In genomic region chr6:1526689-1527088, GRCh38 we compare ENCODE assay signal across 12 cellular contexts.
DNase-seq lines count a peak whose midpoint lies in the region; ATAC-seq and TF ChIP-seq lines count a peak whose summit lies in the region.
"Had no signal": no experiment of that assay in that cellular context is flagged by ENCODE, and none has a peak within 500 bp of the region (broad histone marks: within the 10 kb centered on the region; RNA-seq: fewer than 3 reads in every experiment).

No MANE protein-coding gene starts in this region.

- no peak for ATAC-seq in effector memory CD8-positive, alpha-beta T cell (replicated peaks)
- ATAC-seq in natural killer cell treated with Interleukin-12 subunit alpha and Interleukin-12 subunit beta and Interleukin-15 and Interleukin-18, amount 100 ng/mL, for 72 hours = no peak
- no peak for ATAC-seq in HG02885 (IDR thresholded peaks at IDR 0.05; ENCODE audit: poor library complexity, unreplicated experiment)
- no peak for ATAC-seq in GM18498 (IDR thresholded peaks at IDR 0.05; ENCODE audit: unreplicated experiment)

- H3K27ac Mint-ChIP-seq in MCF 10A (ENCODE audit: low read depth, unreplicated experiment) (no peak overlapping the region), type B pancreatic cell (peak overlapping the region; percentile 26)
- peak overlapping the region; percentile 58 to 73 for H3K27ac Mint-ChIP-seq in effector memory CD8-positive, alpha-beta T cell
- peak overlapping the region; percentile 43 to 47 for H3K27ac Mint-ChIP-seq in natural killer cell treated with Interleukin-12 subunit alpha and Interleukin-12 subunit beta and Interleukin-15 and Interleukin-18, amount 100 ng/mL, for 72 hours
- H3K27ac Mint-ChIP-seq: IgD-negative memory B cell had no signal

- H3K4me1 Mint-ChIP-seq in MCF 10A (ENCODE audit: insufficient read depth, unreplicated experiment) (peaks cover 7% of the 10 kb centered on the region), type B pancreatic cell (ENCODE audit: unreplicated experiment) (peaks cover 19% of the 10 kb centered on the region)
- H3K4me1 Mint-ChIP-seq in effector memory CD8-positive, alpha-beta T cell (ENCODE audit: low read depth in 2 of 2) = peaks cover 37 to 40% of the 10 kb centered on the region in 2 donors
- peaks cover 31 to 44% of the 10 kb centered on the region in 2 donors for H3K4me1 Mint-ChIP-seq in natural killer cell treated with Interleukin-12 subunit alpha and Interleukin-12 subunit beta and Interleukin-15 and Interleukin-18, amount 100 ng/mL, for 72 hours (ENCODE audit: low read depth in 2 of 2)

- intact Hi-C loops in breast epithelium (cut with DNase I; ENCODE audit: low total_unique reads) = no loop called here
- intact Hi-C loops in MCF 10A (cut with micrococcal nuclease) = no loop called here
- intact Hi-C loops in lower leg skin (cut with DNase I; ENCODE audit: low total_unique reads) = no loop called here

- H3K4me3 ChIP-seq in breast epithelium (peak overlapping the region in 1 of 3 donors; percentile 44), lower leg skin (ENCODE audit: low read depth, poor library complexity, severe bottlenecking) (no peak overlapping the region)

- no peak for TF ChIP-seq CTCF in breast epithelium (IDR thresholded peaks at IDR 0.05)
- TF ChIP-seq CTCF in MCF 10A (IDR thresholded peaks at IDR 0.05; ENCODE audit: unreplicated experiment) = no peak
- TF ChIP-seq CTCF in type B pancreatic cell (conservative IDR thresholded peaks at IDR 0.05) = no peak
- no peak for TF ChIP-seq CTCF in lower leg skin (IDR thresholded peaks at IDR 0.05)

- H3K36me3 ChIP-seq in breast epithelium = no peaks in the 10 kb centered on the region

- TF ChIP-seq POLR2A in breast epithelium (IDR thresholded peaks at IDR 0.05) (no peak), lower leg skin (IDR thresholded peaks at IDR 0.05) (no peak)

- H3K27ac ChIP-seq in breast epithelium = peak overlapping the region; percentile 82 to 85

- H3K9me3 ChIP-seq in breast epithelium = no peaks in the 10 kb centered on the region

- peaks cover 2 to 10% of the 10 kb centered on the region in 2 donors for H3K4me1 ChIP-seq in breast epithelium

- no peaks in the 10 kb centered on the region for H3K9me3 Mint-ChIP-seq in MCF 10A (ENCODE audit: unreplicated experiment)
- H3K9me3 Mint-ChIP-seq in effector memory CD8-positive, alpha-beta T cell = no peaks in the 10 kb centered on the region
- no peaks in the 10 kb centered on the region for H3K9me3 Mint-ChIP-seq in natural killer cell treated with Interleukin-12 subunit alpha and Interleukin-12 subunit beta and Interleukin-15 and Interleukin-18, amount 100 ng/mL, for 72 hours
- H3K9me3 Mint-ChIP-seq in type B pancreatic cell = no peaks in the 10 kb centered on the region
- H3K9me3 Mint-ChIP-seq: IgD-negative memory B cell had no signal

- no peaks in the 10 kb centered on the region for H3K27me3 ChIP-seq in breast epithelium

- 26 to 27% methylated on average over 8 of the region's 8 CpGs for whole genome bisulfite sequencing in lower leg skin, 2 donors

- H3K27me3 Mint-ChIP-seq in MCF 10A (ENCODE audit: insufficient read depth, unreplicated experiment) = peaks cover 12% of the 10 kb centered on the region
- peaks cover 7 to 12% of the 10 kb centered on the region in 2 donors for H3K27me3 Mint-ChIP-seq in effector memory CD8-positive, alpha-beta T cell
- H3K27me3 Mint-ChIP-seq in natural killer cell treated with Interleukin-12 subunit alpha and Interleukin-12 subunit beta and Interleukin-15 and Interleukin-18, amount 100 ng/mL, for 72 hours = peaks cover 0 to 6% of the 10 kb centered on the region in 2 donors
- peaks cover 21% of the 10 kb centered on the region for H3K27me3 Mint-ChIP-seq in type B pancreatic cell

- DNase-seq in breast epithelium (ENCODE audit: low spot score in 2 of 2) (no peak), MCF 10A (ENCODE audit: unreplicated experiment) (no peak), type B pancreatic cell (ENCODE audit: extremely low spot score, unreplicated experiment) (no peak), lower leg skin (ENCODE audit: low spot score in 2 of 2) (no peak)
- DNase-seq in effector memory CD8-positive, alpha-beta T cell = no peak
- no peak for DNase-seq in natural killer cell treated with Interleukin-12 subunit alpha and Interleukin-12 subunit beta and Interleukin-15 and Interleukin-18, amount 100 ng/mL, for 72 hours (ENCODE audit: low spot score)
- DNase-seq: GF-D8, NCI-H2081, T1000 had no signal

- H3K4me3 Mint-ChIP-seq in MCF 10A (ENCODE audit: unreplicated experiment) = no peak overlapping the region
- peak overlapping the region; percentile 41 to 46 for H3K4me3 Mint-ChIP-seq in effector memory CD8-positive, alpha-beta T cell
- peak overlapping the region; percentile 58 for H3K4me3 Mint-ChIP-seq in natural killer cell treated with Interleukin-12 subunit alpha and Interleukin-12 subunit beta and Interleukin-15 and Interleukin-18, amount 100 ng/mL, for 72 hours
- peak overlapping the region; percentile 51 for H3K4me3 Mint-ChIP-seq in type B pancreatic cell
- H3K4me3 Mint-ChIP-seq: IgD-negative memory B cell had no signal

- no TSS peak for BruUV-seq in MCF 10A (replicated peaks; lab: Mats Ljungman, UMichigan)

- POLR2A ChIA-PET in MCF 10A (lab: Yijun Ruan, JAX) = interaction anchor here (1.3 kb wide), 1 partner anchor 27 kb away, joined by 5 read pairs; no protein-coding TSS in a partner anchor

- CTCF ChIA-PET in MCF 10A (lab: Yijun Ruan, JAX) = no interaction called here

- H3K36me3 Mint-ChIP-seq in MCF 10A (ENCODE audit: insufficient read depth, unreplicated experiment) (no peaks in the 10 kb centered on the region), type B pancreatic cell (no peaks in the 10 kb centered on the region)
- H3K36me3 Mint-ChIP-seq in effector memory CD8-positive, alpha-beta T cell (ENCODE audit: insufficient read depth) = peaks cover 10% of the 10 kb centered on the region
- H3K36me3 Mint-ChIP-seq in natural killer cell treated with Interleukin-12 subunit alpha and Interleukin-12 subunit beta and Interleukin-15 and Interleukin-18, amount 100 ng/mL, for 72 hours = peaks cover 5% of the 10 kb centered on the region
